9 cellular contexts compared by ENCODE assay signal in the genomic region with DNA sequence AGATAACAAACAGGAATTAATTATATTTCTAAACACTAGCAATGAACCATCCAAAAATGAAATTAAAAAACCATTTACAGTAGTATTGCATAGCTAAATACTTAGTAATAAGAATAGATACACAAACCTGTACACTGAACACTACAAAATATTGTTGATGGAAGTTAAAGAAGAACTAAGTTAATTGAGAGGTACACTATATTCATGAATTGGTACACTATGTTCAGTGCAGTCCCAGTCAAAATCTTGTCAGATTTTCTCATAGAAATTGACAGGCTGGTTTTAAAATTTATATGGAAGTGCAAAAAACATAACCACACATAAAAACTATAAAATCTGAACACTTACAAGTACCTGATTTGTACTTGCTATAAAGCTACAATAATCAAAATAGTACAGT.
"Had no signal": no experiment of that assay in that cellular context is flagged by ENCODE, and none has a peak within 500 bp of the region (broad histone marks: within the 10 kb centered on the region; RNA-seq: fewer than 3 reads in every experiment).

No MANE protein-coding gene starts in this region.

- H3K36me3 ChIP-seq: HAP-1 had no signal

- H3K27me3 Mint-ChIP-seq: IgD-negative memory B cell had no signal

- H3K27ac Mint-ChIP-seq: GM23338, IgD-negative memory B cell had no signal

- H3K9ac ChIP-seq: KMS-11 had no signal

- H3K27ac ChIP-seq: HL-60, KMS-11 had no signal

- H3K4me2 ChIP-seq: GM23338, KMS-11 had no signal

- ATAC-seq: GM23338, HCT116, HepG2 had no signal

- H3K4me3 ChIP-seq: GM23338, HAP-1 had no signal

- H3K9me3 ChIP-seq: HAP-1 had no signal

- H3K9me3 Mint-ChIP-seq: GM23338 had no signal

- H2AFZ ChIP-seq: GM23338 had no signal

- DNase-seq: H7, KBM-7 had no signal

- H3K4me3 Mint-ChIP-seq: GM23338, IgD-negative memory B cell had no signal

- H3K4me1 ChIP-seq: HAP-1 had no signal
